In genomic region chr22:37180531-37181231, GRCh38 we compare ENCODE assay signal across 2 cellular contexts.
TF ChIP-seq lines count a peak whose summit lies in the region.

No MANE protein-coding gene starts in this region.

TF ChIP-seq in A549, 52 proteins besides CTCF, POLR2A, EP300 and RAD21:
- no peak for TF ChIP-seq HDAC2 (IDR thresholded peaks at IDR 0.05)
- TF ChIP-seq HOXA7 (CRISPR knock-in tag; IDR thresholded peaks at IDR 0.05), result no peak
- no peak for TF ChIP-seq ELK1 (IDR thresholded peaks at IDR 0.05; ENCODE audit: low read depth, low read length)
- TF ChIP-seq CBX2 (IDR thresholded peaks at IDR 0.05; ENCODE audit: borderline replicate concordance, low read depth), result no peak
- TF ChIP-seq FOSL2 (IDR thresholded peaks at IDR 0.05), result no peak
- TF ChIP-seq FOSL2 (CRISPR knock-in tag; IDR thresholded peaks at IDR 0.05), result no peak
- TF ChIP-seq CHD2 (IDR thresholded peaks at IDR 0.05; ENCODE audit: low read length, partially characterized antibody), result no peak
- no peak for TF ChIP-seq CBX8 (IDR thresholded peaks at IDR 0.05)
- no peak for TF ChIP-seq SMC3 (IDR thresholded peaks at IDR 0.05)
- no peak for TF ChIP-seq RCOR1 (IDR thresholded peaks at IDR 0.05; ENCODE audit: low read depth, low read length)
- no peak for TF ChIP-seq NFE2L2 (conservative IDR thresholded peaks at IDR 0.05; ENCODE audit: low read length)

TF ChIP-seq in endothelial cell of umbilical vein, 7 proteins besides CTCF, POLR2A, EP300 and RAD21:
- TF ChIP-seq MAX (IDR thresholded peaks at IDR 0.05; ENCODE audit: insufficient read depth, insufficient read length), result no peak
- TF ChIP-seq POLR2AphosphoS5 (IDR thresholded peaks at IDR 0.05; ENCODE audit: insufficient read depth, low read depth, low read length), result no peak
- TF ChIP-seq MYC (IDR thresholded peaks at IDR 0.05; ENCODE audit: low read depth, low read length), result no peak
- TF ChIP-seq JUN (IDR thresholded peaks at IDR 0.05; ENCODE audit: borderline replicate concordance, insufficient read depth, insufficient read length, low read depth), result no peak
- TF ChIP-seq FOS (IDR thresholded peaks at IDR 0.05; ENCODE audit: borderline replicate concordance, insufficient read depth, low read length), result no peak
- TF ChIP-seq GATA2 (IDR thresholded peaks at IDR 0.05; ENCODE audit: insufficient read depth, insufficient read length, low read depth, low read length), result no peak
- no peak for TF ChIP-seq EZH2 (IDR thresholded peaks at IDR 0.05; ENCODE audit: borderline replicate concordance, low read depth, low read length, severe bottlenecking)
TF ChIP-seq in endothelial cell of umbilical vein: peak in this region for 0.
